Comparison of ENCODE assay signal across 20 cellular contexts in the genomic region with DNA sequence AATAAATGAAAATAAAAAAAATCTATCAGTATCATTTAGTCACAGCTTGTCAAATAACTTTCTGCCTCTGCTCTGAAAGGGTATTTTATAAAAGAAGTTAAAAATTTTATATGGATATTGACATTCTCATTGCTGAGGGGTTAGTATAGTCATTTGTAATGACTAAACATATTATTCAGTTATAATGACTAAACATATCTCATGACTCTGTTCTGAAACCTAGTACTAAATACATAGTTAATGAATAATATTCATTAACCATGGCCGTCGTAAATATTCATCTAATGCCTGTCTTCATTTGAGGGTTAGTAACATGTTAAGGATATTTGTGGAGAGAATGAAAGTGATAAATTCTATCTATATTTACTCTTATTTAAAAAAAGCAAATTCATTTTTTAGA.
DNase-seq lines count a peak whose midpoint lies in the region; ATAC-seq lines count a peak whose summit lies in the region.
"Had no signal": no experiment of that assay in that cellular context is flagged by ENCODE, and none has a peak within 500 bp of the region (broad histone marks: within the 10 kb centered on the region; RNA-seq: fewer than 3 reads in every experiment).

No MANE protein-coding gene starts in this region.

- H3K4me2 ChIP-seq in GM23248 (ENCODE audit: unreplicated experiment) (no peak overlapping the region), mesenchymal stem cell (ENCODE audit: low read length, poor library complexity, severe bottlenecking) (no peak overlapping the region)

- WGBS in GM23248 (ENCODE audit: low coverage in 1 of 2, low lambda C conversion rate in 2 of 2, missing lambda C conversion rate in 2 of 2), 2 experiments, result 64 to 76% methylated on average over 2 of the region's 2 CpGs
- WGBS in mesenchymal stem cell, result no CpG with 5 or more reads among the region's 2 CpGs

- no peaks in the 10 kb centered on the region for H3K9me2 ChIP-seq in GM23248 (ENCODE audit: insufficient read depth)

- H3K79me2 ChIP-seq in ACC112 (ENCODE audit: control insufficient read depth, insufficient read depth, low read length, unreplicated experiment), result no peaks in the 10 kb centered on the region
- no peaks in the 10 kb centered on the region for H3K79me2 ChIP-seq in GM23248 (ENCODE audit: insufficient read depth)

- H2AFZ ChIP-seq in ACC112 (ENCODE audit: low read length, unreplicated experiment), result no peak overlapping the region
- H2AFZ ChIP-seq in GM23248, result no peak overlapping the region
- no peak overlapping the region for H2AFZ ChIP-seq in mesenchymal stem cell (ENCODE audit: low read depth, low read length)

- H3K4me3 ChIP-seq in ACC112 (ENCODE audit: low read depth, low read length), result no peak overlapping the region
- H3K4me3 ChIP-seq in GM23248, result no peak overlapping the region
- H3K4me3 ChIP-seq in mesenchymal stem cell (ENCODE audit: insufficient read depth in 1 of 2, low read depth in 1 of 2, low read length in 2 of 2), result no peak overlapping the region
- H3K4me3 ChIP-seq: ascending aorta, psoas muscle, thoracic aorta had no signal

- ATAC-seq in HG03460 (IDR thresholded peaks at IDR 0.05; ENCODE audit: unreplicated experiment) (peak; percentile 78), GM18517 (IDR thresholded peaks at IDR 0.05; ENCODE audit: unreplicated experiment) (no peak)
- ATAC-seq in effector memory CD8-positive, alpha-beta T cell (replicated peaks), result no peak
- no peak for ATAC-seq in activated CD4-positive, alpha-beta T cell treated with anti-CD3 and anti-CD28 coated beads for 36 hours
- ATAC-seq: psoas muscle had no signal

- H3K18ac ChIP-seq in mesenchymal stem cell (ENCODE audit: low read depth in 1 of 2, low read length in 2 of 2), result no peak overlapping the region

- H3K23ac ChIP-seq in mesenchymal stem cell (ENCODE audit: low read length in 2 of 2), result no peak overlapping the region

- H2BK12ac ChIP-seq in mesenchymal stem cell (ENCODE audit: low read length in 2 of 2), result no peak overlapping the region

- CTCF ChIA-PET in activated CD4-positive, alpha-beta T cell treated with anti-CD3 and anti-CD28 coated beads for 36 hours (lab: Charles Lee), result no interaction called here

- H3K9ac ChIP-seq in GM23248 (no peak overlapping the region), mesenchymal stem cell (ENCODE audit: low read length) (peak overlapping the region; percentile 39)

- no peak overlapping the region for H2BK15ac ChIP-seq in mesenchymal stem cell (ENCODE audit: low read depth, poor library complexity, severe bottlenecking)

- H3K9me3 Mint-ChIP-seq in effector memory CD8-positive, alpha-beta T cell, result no peaks in the 10 kb centered on the region
- no peaks in the 10 kb centered on the region for H3K9me3 Mint-ChIP-seq in activated CD4-positive, alpha-beta T cell treated with anti-CD3 and anti-CD28 coated beads for 36 hours (ENCODE audit: low read depth)
- H3K9me3 Mint-ChIP-seq: activated naive CD4-positive, alpha-beta T cell treated with anti-CD3 and anti-CD28 coated beads, Interleukin-2, amount 10 ng/mL, durations not matched to agents 7 days and 5 days; endodermal cell; H9 had no signal

- H3K36me3 ChIP-seq in ACC112 (ENCODE audit: insufficient read depth, low read length) (no peaks in the 10 kb centered on the region), GM23248 (ENCODE audit: low read depth) (no peaks in the 10 kb centered on the region), mesenchymal stem cell (ENCODE audit: control insufficient read depth in 1 of 2, insufficient read depth in 2 of 2, low read depth in 1 of 2, low read length in 2 of 2) (no peaks in the 10 kb centered on the region)
- H3K36me3 ChIP-seq: ascending aorta, thoracic aorta had no signal

- H3K27me3 ChIP-seq in ACC112 (ENCODE audit: insufficient read depth, low read length) (no peaks in the 10 kb centered on the region), GM23248 (replicated peaks; ENCODE audit: insufficient read depth) (no peaks in the 10 kb centered on the region), mesenchymal stem cell (ENCODE audit: control insufficient read depth in 1 of 2, insufficient read depth in 1 of 2, low read length in 2 of 2) (no peaks in the 10 kb centered on the region)
- H3K27me3 ChIP-seq: ascending aorta had no signal

- no peaks in the 10 kb centered on the region for H4K20me1 ChIP-seq in GM23248 (ENCODE audit: insufficient read depth)

- H3K4me3 Mint-ChIP-seq in effector memory CD8-positive, alpha-beta T cell, result no peak overlapping the region
- H3K4me3 Mint-ChIP-seq in activated CD4-positive, alpha-beta T cell treated with anti-CD3 and anti-CD28 coated beads for 36 hours, result no peak overlapping the region
- H3K4me3 Mint-ChIP-seq: activated naive CD4-positive, alpha-beta T cell treated with anti-CD3 and anti-CD28 coated beads, Interleukin-2, amount 10 ng/mL, durations not matched to agents 7 days and 5 days; endodermal cell; H9 had no signal

- H3K4me1 ChIP-seq in ACC112 (ENCODE audit: control insufficient read depth, insufficient read depth, low read length, unreplicated experiment), result peaks cover 55% of the 10 kb centered on the region
- H3K4me1 ChIP-seq in GM23248 (ENCODE audit: insufficient read depth), result peaks cover 52% of the 10 kb centered on the region
- peaks cover 15% of the 10 kb centered on the region for H3K4me1 ChIP-seq in mesenchymal stem cell (ENCODE audit: control insufficient read depth, insufficient read depth, low read depth, low read length)

- no peak overlapping the region for H2BK5ac ChIP-seq in mesenchymal stem cell (ENCODE audit: low read depth, low read length, poor library complexity, severe bottlenecking)

- H3K27me3 Mint-ChIP-seq in effector memory CD8-positive, alpha-beta T cell, result peaks cover 21 to 29% of the 10 kb centered on the region in 2 donors
- peaks cover 13% of the 10 kb centered on the region for H3K27me3 Mint-ChIP-seq in activated CD4-positive, alpha-beta T cell treated with anti-CD3 and anti-CD28 coated beads for 36 hours

- H4K8ac ChIP-seq in mesenchymal stem cell (ENCODE audit: low read length), result no peak overlapping the region

- no peak overlapping the region for H3K27ac Mint-ChIP-seq in effector memory CD8-positive, alpha-beta T cell
- no peak overlapping the region for H3K27ac Mint-ChIP-seq in activated CD4-positive, alpha-beta T cell treated with anti-CD3 and anti-CD28 coated beads for 36 hours
- H3K27ac Mint-ChIP-seq: activated naive CD4-positive, alpha-beta T cell treated with anti-CD3 and anti-CD28 coated beads, Interleukin-2, amount 10 ng/mL, durations not matched to agents 7 days and 5 days; endodermal cell; H9 had no signal

- in situ Hi-C loops in GM23248 (cut with MboI), result no loop called here

- no peaks in the 10 kb centered on the region for H3K4me1 Mint-ChIP-seq in effector memory CD8-positive, alpha-beta T cell (ENCODE audit: low read depth in 2 of 2)
- peaks cover 1% of the 10 kb centered on the region for H3K4me1 Mint-ChIP-seq in activated CD4-positive, alpha-beta T cell treated with anti-CD3 and anti-CD28 coated beads for 36 hours
- H3K4me1 Mint-ChIP-seq: activated naive CD4-positive, alpha-beta T cell treated with anti-CD3 and anti-CD28 coated beads, Interleukin-2, amount 10 ng/mL, durations not matched to agents 7 days and 5 days had no signal

- no peak overlapping the region for H2BK120ac ChIP-seq in mesenchymal stem cell (ENCODE audit: low read depth, low read length)

- no peak overlapping the region for H3K14ac ChIP-seq in mesenchymal stem cell (ENCODE audit: low read length in 2 of 2)

- H3K27ac ChIP-seq in ACC112 (ENCODE audit: low read depth, low read length) (peak overlapping the region; percentile 75), GM23248 (0 out of 2 replicates have a peak overlapping the region, but pooled peaks have one; percentile 0), mesenchymal stem cell (ENCODE audit: low read length, poor library complexity, severe bottlenecking) (peak overlapping the region; percentile 85)
- H3K27ac ChIP-seq: ascending aorta, C4-2B, psoas muscle, thoracic aorta had no signal

- H3K79me1 ChIP-seq in mesenchymal stem cell (replicated peaks; ENCODE audit: low read length, poor library complexity, severe bottlenecking), result peaks cover 4% of the 10 kb centered on the region

- H3K9me3 ChIP-seq in GM23248 (ENCODE audit: low read depth) (no peaks in the 10 kb centered on the region), mesenchymal stem cell (ENCODE audit: control insufficient read depth, low read length) (no peaks in the 10 kb centered on the region)
- H3K9me3 ChIP-seq: ascending aorta, psoas muscle, thoracic aorta had no signal

- peaks cover 10% of the 10 kb centered on the region for H3F3A ChIP-seq in GM23248 (ENCODE audit: insufficient read depth)

- peak; percentile 35 for DNase-seq in GM23248
- no peak for DNase-seq in mesenchymal stem cell
- no peak for DNase-seq in effector memory CD8-positive, alpha-beta T cell
- no peak for DNase-seq in T-helper 9 cell
- no peak for DNase-seq in activated CD4-positive, alpha-beta T cell treated with anti-CD3 and anti-CD28 coated beads for 36 hours
- DNase-seq: activated CD4-positive, alpha-beta T cell treated with anti-CD3 and anti-CD28 coated beads, Interleukin-2, amount 50 U/mL, for 4 hours; activated naive CD4-positive, alpha-beta T cell treated with anti-CD3 and anti-CD28 coated beads, Interleukin-2, amount 10 ng/mL, durations not matched to agents 7 days and 5 days; endodermal cell; H9; hippocampal formation; NCI-H187; NCI-H446; NK-92 treated with Interleukin-12 subunit alpha and Interleukin-12 subunit beta, amount 100 ng/mL, for 24 hours; psoas muscle had no signal

- POLR2A ChIA-PET in activated CD4-positive, alpha-beta T cell treated with anti-CD3 and anti-CD28 coated beads for 36 hours (lab: Charles Lee), result interaction anchor here (0.6 kb wide), 1 partner anchor 26 kb away, joined by 3 read pairs; no protein-coding TSS in a partner anchor

- no peak overlapping the region for H2AK5ac ChIP-seq in mesenchymal stem cell (ENCODE audit: low read length, severe bottlenecking)

- H3K4ac ChIP-seq in mesenchymal stem cell (ENCODE audit: low read depth in 1 of 2, low read length in 2 of 2), result no peak overlapping the region

- intact Hi-C loops in activated CD4-positive, alpha-beta T cell treated with anti-CD3 and anti-CD28 coated beads for 36 hours (cut with DNase I, micrococcal nuclease), result no loop called here

- H4K91ac ChIP-seq in mesenchymal stem cell (ENCODE audit: low read length), result no peak overlapping the region

- H3K36me3 Mint-ChIP-seq in effector memory CD8-positive, alpha-beta T cell (ENCODE audit: insufficient read depth), result no peaks in the 10 kb centered on the region
- no peaks in the 10 kb centered on the region for H3K36me3 Mint-ChIP-seq in activated CD4-positive, alpha-beta T cell treated with anti-CD3 and anti-CD28 coated beads for 36 hours (ENCODE audit: low read depth)
- H3K36me3 Mint-ChIP-seq: activated naive CD4-positive, alpha-beta T cell treated with anti-CD3 and anti-CD28 coated beads, Interleukin-2, amount 10 ng/mL, durations not matched to agents 7 days and 5 days had no signal

Comparison
In these comparisons a context has a peak if more than half of its experiments do, and no peak if none do; other contexts are left out.
1. H3K27ac ChIP-seq: peak in every context shown above with its lines; median percentile 85 in mesenchymal stem cell; 75 in ACC112; 0 in GM23248.